Comparison of ENCODE assay signal across 8 cellular contexts in the genomic region with DNA sequence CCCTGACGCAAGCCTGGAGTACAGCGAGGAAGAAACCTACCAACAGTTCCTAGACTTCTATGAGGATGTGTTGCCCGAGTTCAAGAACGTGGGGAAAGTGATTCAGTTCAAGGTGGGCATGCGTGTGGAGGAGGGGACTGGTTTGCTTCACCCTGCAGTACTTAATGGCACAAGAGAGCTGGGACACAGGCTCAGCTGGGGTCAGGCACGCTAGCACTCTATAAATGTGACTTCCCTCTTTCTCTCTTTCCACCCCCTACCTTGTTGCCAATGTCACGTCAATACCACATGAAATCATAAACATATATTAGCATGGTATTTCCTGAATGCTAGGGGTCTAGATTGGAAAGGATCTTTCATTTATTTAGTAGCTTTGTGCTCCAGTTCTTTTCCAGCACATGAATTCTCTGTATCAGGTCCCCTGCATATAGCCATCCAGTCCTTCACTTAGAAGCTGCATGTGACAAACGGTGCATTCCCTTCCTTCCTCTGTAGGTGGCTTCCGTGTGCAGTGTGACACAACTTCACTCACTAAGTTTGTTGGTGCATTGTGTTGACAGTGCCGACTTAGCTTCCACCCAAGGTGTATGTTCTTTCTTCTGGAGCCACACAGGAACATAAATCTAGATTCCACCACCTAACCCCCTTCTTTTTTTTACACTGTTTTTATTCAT. TPM values are rescaled to one million over a fixed set of nuclear protein-coding genes. Genes with fewer than 3 reads are reported as not detected.
A peak's percentile ranks its signal among the peaks of the same experiment; 100 is the strongest.
DNase-seq lines count a peak whose midpoint lies in the region; ATAC-seq, FAIRE-seq and TF ChIP-seq lines count a peak whose summit lies in the region.

No MANE protein-coding gene starts in this region.

- POLR2A ChIA-PET in PC-9 (lab: Charles Lee; ENCODE audit: unreplicated experiment): no interaction called here

- DNase-seq in UCSD-AML1 (lab: John Stamatoyannopoulos, UW; ENCODE audit: unreplicated experiment) (peak; percentile 15), fibroblast of the conjunctiva (ENCODE audit: low read depth) (peak; percentile 4), small intestine (peak; percentile 54), mesenteric fat pad (ENCODE audit: low spot score) (no peak), PC-9 (no peak)

- intact Hi-C loops in PC-9 (cut with micrococcal nuclease; ENCODE audit: unreplicated experiment): no loop called here

- no peaks in the 10 kb centered on the region for H3K9me3 ChIP-seq in BLaER1 treated with 17β-estradiol and CSF1 and Interleukin-3, amounts not matched to agents 10 nM and 100 nM (replicated peaks in 1 of 11)
- H3K9me3 ChIP-seq in small intestine (ENCODE audit: control insufficient read depth, low read depth): no peaks in the 10 kb centered on the region
- H3K9me3 ChIP-seq in PC-9 (ENCODE audit: insufficient read depth, low read depth): no peaks in the 10 kb centered on the region

- no peak overlapping the region for H2AFZ ChIP-seq in PC-9

- peak overlapping the region; percentile 18 to 72 (median 41); a peak in 16 of 22 replicates for H3K4me2 ChIP-seq in BLaER1 treated with 17β-estradiol and CSF1 and Interleukin-3, amounts not matched to agents 10 nM and 100 nM
- H3K4me2 ChIP-seq in PC-9: no peak overlapping the region

- peaks cover 14 to 34% (median 21%) of the 10 kb centered on the region in 10 experiments for H3K4me1 ChIP-seq in BLaER1 treated with 17β-estradiol and CSF1 and Interleukin-3, amounts not matched to agents 10 nM and 100 nM
- H3K4me1 ChIP-seq in small intestine (ENCODE audit: control insufficient read depth in 2 of 2, insufficient read depth in 1 of 2, low read depth in 1 of 2, low read length in 1 of 2) (no peaks in the 10 kb centered on the region), PC-9 (replicated peaks; ENCODE audit: insufficient read depth) (no peaks in the 10 kb centered on the region)

- peaks cover 0 to 18% (median 6%) of the 10 kb centered on the region in 11 experiments; a peak in 6 of 22 replicates for H4K20me1 ChIP-seq in BLaER1 treated with 17β-estradiol and CSF1 and Interleukin-3, amounts not matched to agents 10 nM and 100 nM
- no peaks in the 10 kb centered on the region for H4K20me1 ChIP-seq in PC-9 (ENCODE audit: insufficient read depth)

- CTCF ChIA-PET in PC-9 (lab: Charles Lee): no interaction called here

- no TSS peak for BruUV-seq in PC-9 (replicated peaks; lab: Mats Ljungman, UMichigan)

- WGBS in small intestine, 3 donors: 71 to 75% (median 71%) methylated on average over 10 of the region's 10 CpGs

- no peak overlapping the region for H3K4me3 ChIP-seq in BLaER1 treated with 17β-estradiol and CSF1 and Interleukin-3, amounts not matched to agents 10 nM and 100 nM
- H3K4me3 ChIP-seq in small intestine (ENCODE audit: low read depth in 1 of 2, low read length in 2 of 2) (no peak overlapping the region), PC-9 (no peak overlapping the region)

- H3K36me3 ChIP-seq in BLaER1 treated with 17β-estradiol and CSF1 and Interleukin-3, amounts not matched to agents 10 nM and 100 nM: peaks cover 79 to 99% (median 91%) of the 10 kb centered on the region in 11 experiments
- peaks cover 0 to 30% of the 10 kb centered on the region in 2 donors for H3K36me3 ChIP-seq in small intestine (ENCODE audit: control insufficient read depth in 2 of 2, insufficient read depth in 2 of 2, low read length in 2 of 2)
- H3K36me3 ChIP-seq in PC-9 (ENCODE audit: low read depth): no peaks in the 10 kb centered on the region; the same call in 1 of the 2 replicates

- no peak for FAIRE-seq in small intestine (lab: Jason Lieb, UNC)

- 0 out of 22 replicates have a peak overlapping the region, but pooled peaks of 2 of the 11 experiments have one; percentile 1 to 47 for H3K9ac ChIP-seq in BLaER1 treated with 17β-estradiol and CSF1 and Interleukin-3, amounts not matched to agents 10 nM and 100 nM

- no peaks in the 10 kb centered on the region for H3K9me2 ChIP-seq in PC-9 (ENCODE audit: insufficient read depth)

- peak overlapping the region in 9 of 11 experiments; percentile 14 to 65 (median 54); a peak in 15 of 22 replicates for H3K27ac ChIP-seq in BLaER1 treated with 17β-estradiol and CSF1 and Interleukin-3, amounts not matched to agents 10 nM and 100 nM
- H3K27ac ChIP-seq in small intestine (ENCODE audit: low read depth in 1 of 2, low read length in 1 of 2) (no peak overlapping the region), PC-9 (no peak overlapping the region)

- no peaks in the 10 kb centered on the region for H3F3A ChIP-seq in PC-9 (ENCODE audit: insufficient read depth, low read depth)

- peaks cover 0 to 2% (median 0%) of the 10 kb centered on the region in 11 experiments; a peak in 1 of 22 replicates for H3K27me3 ChIP-seq in BLaER1 treated with 17β-estradiol and CSF1 and Interleukin-3, amounts not matched to agents 10 nM and 100 nM
- H3K27me3 ChIP-seq in small intestine (ENCODE audit: control insufficient read depth in 2 of 2, insufficient read depth in 2 of 2, low read length in 2 of 2) (no peaks in the 10 kb centered on the region), PC-9 (ENCODE audit: insufficient read depth, low read depth) (no peaks in the 10 kb centered on the region)

- ATAC-seq in GM18861 (IDR thresholded peaks at IDR 0.05; ENCODE audit: unreplicated experiment) (peak; percentile 87), HG03159 (IDR thresholded peaks at IDR 0.05; ENCODE audit: unreplicated experiment) (peak; percentile 81)

- H3K79me2 ChIP-seq in PC-9 (ENCODE audit: low read depth): no peaks in the 10 kb centered on the region

- TF ChIP-seq CTCF in PC-9 (conservative IDR thresholded peaks at IDR 0.05): no peak; the same call in 1 of the 2 replicates

RNA-seq across cellular contexts. Expression of a gene that starts 25.6 kb away (rescaled TPM):
- 10 to 100 TPM in 2 of 3 donors, 1 to 10 TPM in 1; 9.4 to 21.6 (median 14.1) TPM for polyA plus RNA-seq in small intestine
- 9.9 TPM for total RNA-seq in mesenteric fat pad
- 7.2 and 7.6 TPM in 2 replicates for total RNA-seq in PC-9 (2021)

RNA-seq across cellular contexts. Expression of a gene that starts 38.7 kb away (rescaled TPM):
- 10 to 100 TPM in 1 of 3 donors, 1 to 10 TPM in 2; 8.6 to 19.1 (median 9.8) TPM for polyA plus RNA-seq in small intestine
- 29.0 TPM for total RNA-seq in mesenteric fat pad
- 10.6 and 14.2 TPM in 2 replicates for total RNA-seq in PC-9 (2021)

Comparison
In these comparisons a context has a peak if more than half of its experiments do, and no peak if none do; other contexts are left out.
1. H3K27ac ChIP-seq: peak in BLaER1 treated with 17β-estradiol and CSF1 and Interleukin-3, amounts not matched to agents 10 nM and 100 nM (9 of 11); none in small intestine (0 of 2) and PC-9 (single experiment).
2. DNase-seq: peak in UCSD-AML1 (single experiment), fibroblast of the conjunctiva (single experiment) and small intestine (single experiment); none in mesenteric fat pad (single experiment) and PC-9 (0 of 2).